1 cellular context compared by ENCODE assay signal in genomic region chrX:16606142-16606720, GRCh38.
TF ChIP-seq lines count a peak whose summit lies in the region.

No MANE protein-coding gene starts in this region.

TF ChIP-seq in IMR-90, 13 proteins besides CTCF, POLR2A, EP300 and RAD21:
- no peak for TF ChIP-seq MXI1 (IDR thresholded peaks at IDR 0.05; ENCODE audit: borderline replicate concordance, low read depth, low read length)
- TF ChIP-seq, protein P1, sequence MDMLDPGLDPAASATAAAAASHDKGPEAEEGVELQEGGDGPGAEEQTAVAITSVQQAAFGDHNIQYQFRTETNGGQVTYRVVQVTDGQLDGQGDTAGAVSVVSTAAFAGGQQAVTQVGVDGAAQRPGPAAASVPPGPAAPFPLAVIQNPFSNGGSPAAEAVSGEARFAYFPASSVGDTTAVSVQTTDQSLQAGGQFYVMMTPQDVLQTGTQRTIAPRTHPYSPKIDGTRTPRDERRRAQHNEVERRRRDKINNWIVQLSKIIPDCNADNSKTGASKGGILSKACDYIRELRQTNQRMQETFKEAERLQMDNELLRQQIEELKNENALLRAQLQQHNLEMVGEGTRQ (IDR thresholded peaks at IDR 0.05; ENCODE audit: low read depth, low read length) = no peak
- TF ChIP-seq NFE2L2 (IDR thresholded peaks at IDR 0.05; ENCODE audit: low read depth, low read length) = no peak
- TF ChIP-seq SMC3 (IDR thresholded peaks at IDR 0.05; ENCODE audit: low read depth, low read length) = no peak
- TF ChIP-seq RFX5 (IDR thresholded peaks at IDR 0.05; ENCODE audit: low read depth, low read length) = no peak
- no peak for TF ChIP-seq ELK1 (IDR thresholded peaks at IDR 0.05; ENCODE audit: borderline replicate concordance, low read depth, low read length)
- no peak for TF ChIP-seq MAFK (IDR thresholded peaks at IDR 0.05; ENCODE audit: low read depth, low read length)
- no peak for TF ChIP-seq MAZ (IDR thresholded peaks at IDR 0.05; ENCODE audit: borderline replicate concordance, low read depth, low read length)
- TF ChIP-seq RCOR1 (IDR thresholded peaks at IDR 0.05; ENCODE audit: insufficient replicate concordance, low read length) = no peak
- TF ChIP-seq BHLHE40 (IDR thresholded peaks at IDR 0.05; ENCODE audit: low read depth, low read length) = no peak
- no peak for TF ChIP-seq FOS (IDR thresholded peaks at IDR 0.05; ENCODE audit: low read depth, low read length)
- no peak for TF ChIP-seq CHD1 (IDR thresholded peaks at IDR 0.05; ENCODE audit: low read depth, low read length)
- no peak for TF ChIP-seq CEBPB (IDR thresholded peaks at IDR 0.05; ENCODE audit: low read depth, low read length)
